10 cellular contexts compared by ENCODE assay signal in genomic region chr7:28853150-28853549, GRCh38.
DNase-seq lines count a peak whose midpoint lies in the region; ATAC-seq and TF ChIP-seq lines count a peak whose summit lies in the region.
"Had no signal": no experiment of that assay in that cellular context is flagged by ENCODE, and none has a peak within 500 bp of the region (broad histone marks: within the 10 kb centered on the region; RNA-seq: fewer than 3 reads in every experiment).

No MANE protein-coding gene starts in this region.

- no peak overlapping the region for H3K4me2 ChIP-seq in H9 (ENCODE audit: insufficient read depth, insufficient read length, low read length)

- H4K91ac ChIP-seq in H9 (ENCODE audit: insufficient read length, low read depth, low read length) = no peak overlapping the region

- no peak for ATAC-seq in activated T-helper 17 cell treated with anti-CD3 and anti-CD28 coated beads, Interleukin-2, amount 50 U/mL, for 72 hours (replicated peaks)
- no peak for ATAC-seq in HG03108 (IDR thresholded peaks at IDR 0.05; ENCODE audit: unreplicated experiment)
- ATAC-seq in GM19452 (IDR thresholded peaks at IDR 0.05; ENCODE audit: unreplicated experiment) = no peak
- ATAC-seq in HG02970 (IDR thresholded peaks at IDR 0.05; ENCODE audit: low FRiP score, unreplicated experiment) = no peak

- no peak overlapping the region for H3K23ac ChIP-seq in H9 (ENCODE audit: insufficient read length, low read depth, low read length)

- no peaks in the 10 kb centered on the region for H3K79me1 ChIP-seq in H9 (ENCODE audit: insufficient read depth, low read depth, low read length, poor library complexity, severe bottlenecking)

- no peaks in the 10 kb centered on the region for H3K9me3 ChIP-seq in H9 (ENCODE audit: control insufficient read depth, low read depth, low read length)

- no peak overlapping the region for H2AFZ ChIP-seq in H9 (ENCODE audit: low read length)

- H3K36me3 Mint-ChIP-seq in CD14-positive monocyte (no peaks in the 10 kb centered on the region), H9 (ENCODE audit: insufficient read depth in 1 of 3, low read depth in 3 of 3) (peaks cover 0 to 2% (median 0%) of the 10 kb centered on the region in 3 experiments; a peak in 1 of 7 replicates), mesothelial cell of epicardium (no peaks in the 10 kb centered on the region)
- H3K36me3 Mint-ChIP-seq in activated T-helper 17 cell treated with anti-CD3 and anti-CD28 coated beads, Interleukin-2, amount 50 U/mL, for 72 hours (ENCODE audit: low read depth) = no peaks in the 10 kb centered on the region

- TF ChIP-seq CTCF in CD14-positive monocyte (IDR thresholded peaks at IDR 0.05) = no peak
- no peak for TF ChIP-seq CTCF in H9 (conservative IDR thresholded peaks at IDR 0.05)
- TF ChIP-seq CTCF in mesothelial cell of epicardium (IDR thresholded peaks at IDR 0.05; ENCODE audit: unreplicated experiment) = no peak
- TF ChIP-seq CTCF in GM10266 (IDR thresholded peaks at IDR 0.05; ENCODE audit: control insufficient read depth, insufficient read depth, low read depth, missing control alignments) = no peak

- no peak overlapping the region for H3K56ac ChIP-seq in H9 (ENCODE audit: insufficient read length, low read depth, low read length)

- no peak overlapping the region for H3K4ac ChIP-seq in H9 (ENCODE audit: low read depth, low read length)

- no peak overlapping the region for H3K27ac Mint-ChIP-seq in CD14-positive monocyte
- H3K27ac Mint-ChIP-seq in H9 = no peak overlapping the region
- H3K27ac Mint-ChIP-seq in activated T-helper 17 cell treated with anti-CD3 and anti-CD28 coated beads, Interleukin-2, amount 50 U/mL, for 72 hours = no peak overlapping the region
- no peak overlapping the region for H3K27ac Mint-ChIP-seq in mesothelial cell of epicardium
- H3K27ac Mint-ChIP-seq: T-helper 1 cell treated with Interleukin-12 subunit alpha and Interleukin-12 subunit beta and Interleukin-4 antibody, amounts not matched to agents 30 μg/mL and 1 μg/mL, for 36 hours had no signal

- no peak overlapping the region for H3K27ac ChIP-seq in H9 (ENCODE audit: insufficient read length, low read depth, low read length)

- peak overlapping the region; percentile 84 to 92 for H3K4me3 Mint-ChIP-seq in CD14-positive monocyte
- peak overlapping the region; percentile 80 to 84; a peak in 3 of 5 replicates for H3K4me3 Mint-ChIP-seq in H9
- H3K4me3 Mint-ChIP-seq in activated T-helper 17 cell treated with anti-CD3 and anti-CD28 coated beads, Interleukin-2, amount 50 U/mL, for 72 hours = peak overlapping the region; percentile 61
- peak overlapping the region; percentile 73 for H3K4me3 Mint-ChIP-seq in mesothelial cell of epicardium

- no peak overlapping the region for H3K9ac ChIP-seq in H9 (ENCODE audit: extremely low read depth, insufficient read length, low read length)

- no peak overlapping the region for H3K14ac ChIP-seq in H9 (ENCODE audit: insufficient read depth, low read length)

- H3K4me1 Mint-ChIP-seq in CD14-positive monocyte (peaks cover 15% of the 10 kb centered on the region), H9 (peaks cover 7 to 10% of the 10 kb centered on the region in 2 experiments), mesothelial cell of epicardium (peaks cover 25% of the 10 kb centered on the region)
- H3K4me1 Mint-ChIP-seq in activated T-helper 17 cell treated with anti-CD3 and anti-CD28 coated beads, Interleukin-2, amount 50 U/mL, for 72 hours = no peaks in the 10 kb centered on the region

- no peaks in the 10 kb centered on the region for H3K23me2 ChIP-seq in H9 (ENCODE audit: insufficient read length, low read depth, low read length, poor library complexity, severe bottlenecking)

- H2BK20ac ChIP-seq in H9 (ENCODE audit: low read depth, low read length, poor library complexity, severe bottlenecking) = no peak overlapping the region

- no peak overlapping the region for H2BK12ac ChIP-seq in H9 (ENCODE audit: insufficient read length, low read depth, low read length)

- H4K8ac ChIP-seq in H9 (replicated peaks; ENCODE audit: insufficient read length, low read depth, low read length) = no peak overlapping the region

- H3K27me3 ChIP-seq in H9 (ENCODE audit: insufficient read depth, low read length) = no peaks in the 10 kb centered on the region

- intact Hi-C loops in CD14-positive monocyte (cut with micrococcal nuclease) = loop anchor here (5.0 to 10.0 kb wide), 3 partner anchors 238 to 466 kb away; no protein-coding TSS in a partner anchor

- WGBS in H9 (ENCODE audit: extremely low coverage, insufficient read length, low lambda C conversion rate) = no CpG with 5 or more reads among the region's 4 CpGs

- no peak overlapping the region for H3T11ph ChIP-seq in H9 (ENCODE audit: low read length)

- H3K9me3 Mint-ChIP-seq in CD14-positive monocyte = peaks cover 0 to 4% (median 0%) of the 10 kb centered on the region in 7 donors
- H3K9me3 Mint-ChIP-seq in H9 = 0 out of 5 replicates have a peak, but pooled peaks cover 0 to 2% of the 10 kb centered on the region in 2 experiments
- no peaks in the 10 kb centered on the region for H3K9me3 Mint-ChIP-seq in activated T-helper 17 cell treated with anti-CD3 and anti-CD28 coated beads, Interleukin-2, amount 50 U/mL, for 72 hours
- H3K9me3 Mint-ChIP-seq in mesothelial cell of epicardium = no peaks in the 10 kb centered on the region
- H3K9me3 Mint-ChIP-seq: T-helper 1 cell treated with Interleukin-12 subunit alpha and Interleukin-12 subunit beta and Interleukin-4 antibody, amounts not matched to agents 30 μg/mL and 1 μg/mL, for 36 hours had no signal

- no peak overlapping the region for H2BK15ac ChIP-seq in H9 (ENCODE audit: low read depth, low read length)

- no peak overlapping the region for H4K5ac ChIP-seq in H9 (ENCODE audit: insufficient read length, low read depth, low read length)

- H2BK120ac ChIP-seq in H9 (ENCODE audit: low read depth, low read length, poor library complexity, severe bottlenecking) = no peak overlapping the region

- H3K27me3 Mint-ChIP-seq in CD14-positive monocyte (ENCODE audit: low read depth in 3 of 3) (peaks cover 51 to 73% (median 65%) of the 10 kb centered on the region in 3 donors), H9 (ENCODE audit: low read depth) (peaks cover 28% of the 10 kb centered on the region), mesothelial cell of epicardium (ENCODE audit: low read depth) (peaks cover 43% of the 10 kb centered on the region)
- peaks cover 40% of the 10 kb centered on the region for H3K27me3 Mint-ChIP-seq in activated T-helper 17 cell treated with anti-CD3 and anti-CD28 coated beads, Interleukin-2, amount 50 U/mL, for 72 hours

- DNase-seq in CD14-positive monocyte (ENCODE audit: low spot score) = no peak
- no peak for DNase-seq in H9
- DNase-seq in mesothelial cell of epicardium (ENCODE audit: low spot score in 2 of 2, unreplicated experiment in 2 of 2) = no peak
- no peak for DNase-seq in GM10266 (ENCODE audit: extremely low spot score)
- DNase-seq: NCI-H524 treated with DMSO at 0.1 percent for 48 hours had no signal

- H3K18ac ChIP-seq in H9 (ENCODE audit: insufficient read length, low read depth, low read length) = no peak overlapping the region

- H3K4me1 ChIP-seq in H9 (ENCODE audit: insufficient read depth, low read length) = no peaks in the 10 kb centered on the region

- no peaks in the 10 kb centered on the region for H4K20me1 ChIP-seq in H9 (ENCODE audit: control insufficient read depth, insufficient read depth, insufficient read length)

- no peaks in the 10 kb centered on the region for H3K79me2 ChIP-seq in H9 (ENCODE audit: insufficient read depth, low read length)

- H2BK5ac ChIP-seq in H9 (ENCODE audit: insufficient read length, low read length) = no peak overlapping the region

- no peak overlapping the region for H2AK5ac ChIP-seq in H9 (ENCODE audit: insufficient read length, low read length)
